8 cellular contexts compared by ENCODE assay signal in the genomic region with DNA sequence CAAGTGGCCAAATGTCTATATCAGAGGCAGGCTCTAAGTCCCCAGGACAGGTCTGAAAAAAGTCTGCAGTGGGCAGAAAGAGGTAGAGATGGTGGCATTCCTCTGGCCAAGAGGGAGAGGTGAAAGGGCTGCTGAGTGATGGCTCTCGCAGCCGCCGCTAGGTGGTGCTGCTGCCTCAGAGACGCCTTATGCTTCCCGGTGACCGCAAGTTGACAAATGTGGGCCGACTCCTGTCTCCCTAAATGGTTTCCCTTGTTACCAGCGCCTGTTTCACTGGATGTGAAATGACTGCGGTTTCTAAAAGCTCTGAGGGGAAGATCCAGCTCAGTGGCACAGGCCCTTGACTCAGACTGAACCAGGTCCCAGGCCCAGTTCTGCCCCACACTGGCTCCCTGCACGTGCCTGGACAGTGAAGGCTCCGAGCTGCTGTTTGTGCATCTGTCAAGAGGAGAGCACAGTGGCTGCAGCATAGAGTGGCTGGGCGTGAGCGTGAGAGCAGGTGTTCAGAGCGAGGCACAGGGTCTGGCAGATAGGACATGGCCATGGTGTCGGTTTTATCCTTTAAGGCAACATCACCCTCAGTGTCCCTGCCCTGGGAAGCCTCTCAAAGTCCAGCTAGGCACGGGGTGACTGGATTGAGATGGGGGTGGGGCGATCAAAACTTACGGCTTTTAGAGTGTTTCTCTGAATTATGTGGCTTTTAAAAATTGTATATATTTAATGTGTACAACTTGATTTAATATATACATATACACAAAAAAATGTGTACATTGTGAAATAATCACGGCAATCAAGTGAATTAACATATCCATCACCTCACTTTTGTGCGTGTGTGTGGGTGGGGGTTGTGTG. TPM values are rescaled to one million over a fixed set of nuclear protein-coding genes. Genes with fewer than 3 reads are reported as not detected.
DNase-seq lines count a peak whose midpoint lies in the region; ATAC-seq, FAIRE-seq and TF ChIP-seq lines count a peak whose summit lies in the region.

No MANE protein-coding gene starts in this region.

- peak; percentile 92 to 95 (median 93) for TF ChIP-seq CTCF in gastroesophageal sphincter (IDR thresholded peaks at IDR 0.05)
- peak; percentile 82 to 94 (median 92) for TF ChIP-seq CTCF in pancreas (IDR thresholded peaks at IDR 0.05)
- TF ChIP-seq CTCF in tibial nerve (IDR thresholded peaks at IDR 0.05) = peak; percentile 91 to 96 (median 95)

- H3K36me3 ChIP-seq in CD8-positive, alpha-beta memory T cell (ENCODE audit: insufficient read depth, low read length) = peaks cover 10% of the 10 kb centered on the region
- H3K36me3 ChIP-seq in MG63 (peaks cover 30% of the 10 kb centered on the region), gastroesophageal sphincter (peaks cover 0 to 34% of the 10 kb centered on the region in 2 donors), pancreas (no peaks in the 10 kb centered on the region), tibial nerve (peaks cover 0 to 54% (median 0%) of the 10 kb centered on the region in 3 donors)

- H3K4me1 Mint-ChIP-seq in CD8-positive, alpha-beta memory T cell = peaks cover 16 to 27% (median 24%) of the 10 kb centered on the region in 3 donors

- CTCF ChIA-PET in CD8-positive, alpha-beta memory T cell (lab: Charles Lee) = interaction anchor here (0.7 to 5.4 kb wide), 47 partner anchors 9 to 1111 kb away, joined by 3 to 46 read pairs (median 4); a partner anchor contains a TSS

- H3K27ac ChIP-seq in CD8-positive, alpha-beta memory T cell (ENCODE audit: low read depth, low read length) = no peak overlapping the region
- peak overlapping the region in 3 of 4 donors; percentile 60 to 67 (median 65) for H3K27ac ChIP-seq in gastroesophageal sphincter
- no peak overlapping the region for H3K27ac ChIP-seq in pancreas
- peak overlapping the region in 2 of 4 donors; percentile 13 to 50 for H3K27ac ChIP-seq in tibial nerve

- no peaks in the 10 kb centered on the region for H3K9me3 ChIP-seq in CD8-positive, alpha-beta memory T cell (ENCODE audit: low read length)
- H3K9me3 ChIP-seq in MG63 (no peaks in the 10 kb centered on the region), gastroesophageal sphincter (no peaks in the 10 kb centered on the region), pancreas (no peaks in the 10 kb centered on the region), tibial nerve (no peaks in the 10 kb centered on the region)

- no peak for FAIRE-seq in pancreas (lab: Jason Lieb, UNC)

- H3K4me1 ChIP-seq in CD8-positive, alpha-beta memory T cell (ENCODE audit: insufficient read depth, low read length) = peaks cover 21% of the 10 kb centered on the region
- H3K4me1 ChIP-seq in gastroesophageal sphincter (peaks cover 0 to 22% (median 7%) of the 10 kb centered on the region in 3 donors), pancreas (peaks cover 0 to 6% (median 0%) of the 10 kb centered on the region in 3 donors), tibial nerve (peaks cover 0 to 20% (median 3%) of the 10 kb centered on the region in 4 donors)

- 34 to 50% methylated on average over 5 to 10 of the region's 20 CpGs for WGBS in gastroesophageal sphincter (ENCODE audit: low coverage in 1 of 2), 2 donors
- WGBS in pancreas, 2 donors = 25 to 29% methylated on average over 20 of the region's 20 CpGs
- 37 to 43% methylated on average over 17 to 20 of the region's 20 CpGs for WGBS in tibial nerve, 2 donors

- ATAC-seq in GM21619 (IDR thresholded peaks at IDR 0.05; ENCODE audit: unreplicated experiment) (peak; percentile 48), gastroesophageal sphincter (peak; percentile 86), pancreas (peak; percentile 90 to 96 (median 96))

- no peaks in the 10 kb centered on the region for H3K27me3 ChIP-seq in CD8-positive, alpha-beta memory T cell (ENCODE audit: insufficient read depth, low read length, poor library complexity, severe bottlenecking)
- H3K27me3 ChIP-seq in MG63 (no peaks in the 10 kb centered on the region), gastroesophageal sphincter (no peaks in the 10 kb centered on the region), pancreas (no peaks in the 10 kb centered on the region), tibial nerve (no peaks in the 10 kb centered on the region)

- peak; percentile 67 to 84 (median 76) for DNase-seq in CD8-positive, alpha-beta memory T cell
- DNase-seq in MG63 = peak; percentile 67
- DNase-seq in SK-N-DZ (ENCODE audit: low spot score) = peak; percentile 73
- DNase-seq in activated naive CD4-positive, alpha-beta T cell (lab: John Stamatoyannopoulos, UW) = peak; percentile 33 to 77 (median 60)
- DNase-seq in pancreas = peak; percentile 67 to 95 (median 84)
- DNase-seq in tibial nerve (ENCODE audit: low spot score in 2 of 2) = peak; percentile 63 to 82

- H3K27me3 Mint-ChIP-seq in CD8-positive, alpha-beta memory T cell = no peaks in the 10 kb centered on the region

- peak overlapping the region; percentile 37 for H3K4me3 ChIP-seq in CD8-positive, alpha-beta memory T cell (ENCODE audit: low read length)
- H3K4me3 ChIP-seq in MG63 (no peak overlapping the region), gastroesophageal sphincter (no peak overlapping the region), pancreas (no peak overlapping the region), tibial nerve (no peak overlapping the region)

- H3K9me3 Mint-ChIP-seq in CD8-positive, alpha-beta memory T cell = no peaks in the 10 kb centered on the region

- TF ChIP-seq EP300 in gastroesophageal sphincter (IDR thresholded peaks at IDR 0.05) (no peak), tibial nerve (IDR thresholded peaks at IDR 0.05) (peak in 1 of 2 donors; percentile 52)

- H3K36me3 Mint-ChIP-seq in CD8-positive, alpha-beta memory T cell = peaks cover 4 to 56% (median 8%) of the 10 kb centered on the region in 3 donors

- TF ChIP-seq POLR2A in gastroesophageal sphincter (IDR thresholded peaks at IDR 0.05) (no peak), tibial nerve (IDR thresholded peaks at IDR 0.05) (no peak)

- H3K27ac Mint-ChIP-seq in CD8-positive, alpha-beta memory T cell = peak overlapping the region; percentile 13 to 89 (median 78)

- H3K4me3 Mint-ChIP-seq in CD8-positive, alpha-beta memory T cell = peak overlapping the region in 6 of 7 donors; percentile 59 to 86 (median 66)

- intact Hi-C loops in pancreas (cut with DNase I) = no loop called here

- POLR2A ChIA-PET in CD8-positive, alpha-beta memory T cell (lab: Charles Lee) = interaction anchor here (3.4 kb wide), 1 partner anchor 291 kb away, joined by 18 read pairs; a partner anchor contains a TSS

RNA-seq across cellular contexts. Expression of a gene that starts 19.9 kb away (rescaled TPM):
- total RNA-seq in CD8-positive, alpha-beta memory T cell = 10 to 100 TPM; 38.1 to 38.2 TPM
- polyA plus RNA-seq in CD8-positive, alpha-beta memory T cell = 18.6 TPM
- total RNA-seq in MG63 (2014; rRNA removed; shearing (Covaris generic); ENCODE audit: low replicate concordance) = 6.2 and 11.5 TPM in 2 replicates
- polyA plus RNA-seq in SK-N-DZ (2014; cell fraction: cytosol; rRNA removed) = 7.4 and 10.1 TPM in 2 replicates
- polyA plus RNA-seq in SK-N-DZ (2014; cell fraction: nucleus; rRNA removed) = 7.2 and 9.7 TPM in 2 replicates
- 10 to 100 TPM; 19.9 to 38.3 (median 35.0) TPM for total RNA-seq in gastroesophageal sphincter
- 10 to 100 TPM in 4 of 6 donors, 1 to 10 TPM in 2; 9.7 to 17.2 (median 10.7) TPM for total RNA-seq in pancreas
- polyA plus RNA-seq in pancreas = 10 to 100 TPM in 1 of 2 donors, 1 to 10 TPM in 1; 8.1 to 11.7 TPM
- 10 to 100 TPM; 37.4 to 70.2 (median 55.2) TPM for total RNA-seq in tibial nerve

RNA-seq across cellular contexts. Expression of a gene that starts 22.0 kb away (rescaled TPM):
- total RNA-seq in CD8-positive, alpha-beta memory T cell = 10 to 100 TPM; 31.0 to 31.6 TPM
- polyA plus RNA-seq in CD8-positive, alpha-beta memory T cell = 58.9 TPM
- 64.1 and 87.2 TPM in 2 replicates for total RNA-seq in MG63 (2014; rRNA removed; shearing (Covaris generic); ENCODE audit: low replicate concordance)
- 44.3 and 52.6 TPM in 2 replicates for polyA plus RNA-seq in SK-N-DZ (2014; cell fraction: cytosol; rRNA removed)
- 34.4 and 41.2 TPM in 2 replicates for polyA plus RNA-seq in SK-N-DZ (2014; cell fraction: nucleus; rRNA removed)
- total RNA-seq in gastroesophageal sphincter (100 to 1,000 TPM in 2 of 4 donors, 10 to 100 TPM in 2; 79.2 to 136 (median 102) TPM), pancreas (10 to 100 TPM; 12.0 to 22.6 (median 16.8) TPM), tibial nerve (10 to 100 TPM; 74.4 to 96.3 (median 85.5) TPM)
- polyA plus RNA-seq in pancreas = 10 to 100 TPM; 14.4 to 21.4 TPM

Comparison
In these comparisons a context has a peak if more than half of its experiments do, and no peak if none do; other contexts are left out.
1. H3K27ac ChIP-seq: peak in gastroesophageal sphincter (3 of 4); none in CD8-positive, alpha-beta memory T cell (single experiment) and pancreas (0 of 4).
2. Peak in every context shown above with its lines, with median percentiles within 50 percentile points of each other: DNase-seq, ATAC-seq and CTCF ChIP-seq.